In genomic region chr3:105806361-105806760, GRCh38 we compare ENCODE assay signal across 9 cellular contexts.
DNase-seq lines count a peak whose midpoint lies in the region; TF ChIP-seq lines count a peak whose summit lies in the region.
"Had no signal": no experiment of that assay in that cellular context is flagged by ENCODE, and none has a peak within 500 bp of the region (broad histone marks: within the 10 kb centered on the region; RNA-seq: fewer than 3 reads in every experiment).

No MANE protein-coding gene starts in this region.

- no peaks in the 10 kb centered on the region; the same call in none of the 2 replicates for H3K4me1 ChIP-seq in HEK293 (ENCODE audit: control insufficient read depth, insufficient read depth, low read length)
- H3K4me1 ChIP-seq in HAP-1, result peaks cover 8% of the 10 kb centered on the region; the same call in 1 of the 2 replicates

- H3K36me3 ChIP-seq in HEK293 (ENCODE audit: control insufficient read depth in 2 of 2, insufficient read depth in 1 of 2, low read length in 2 of 2) (no peaks in the 10 kb centered on the region), HAP-1 (replicated peaks) (no peaks in the 10 kb centered on the region)

- H3K27ac ChIP-seq in HEK293 (ENCODE audit: extremely low read depth, low read depth, low read length), result no peak overlapping the region

- CTCF ChIA-PET in HEK293 (lab: Yijun Ruan, JAX), result no interaction called here

- H3K4me3 ChIP-seq in HEK293 (ENCODE audit: low read depth, low read length) (no peak overlapping the region), foreskin fibroblast (ENCODE audit: low read depth in 1 of 2, low read length in 2 of 2) (no peak overlapping the region), HAP-1 (no peak overlapping the region)

- POLR2A ChIA-PET in HEK293 (lab: Yijun Ruan, JAX), result interaction anchor here (0.6 kb wide), 1 partner anchor 16 kb away, joined by 4 read pairs; no protein-coding TSS in a partner anchor

- DNase-seq in ACHN (peak; percentile 30), SW480 (ENCODE audit: low spot score) (peak; percentile 2), foreskin fibroblast (peak; percentile 54 to 72), occipital lobe (lab: John Stamatoyannopoulos, UW) (no peak), D341Med (ENCODE audit: low spot score) (no peak), HAP-1 (ENCODE audit: low spot score in 2 of 2) (no peak), germinal center (ENCODE audit: low spot score) (no peak)
- DNase-seq: NCI-H526 treated with DMSO at 0.1 percent for 48 hours had no signal

- H3K27me3 ChIP-seq in HAP-1 (ENCODE audit: low read depth), result no peaks in the 10 kb centered on the region

- H3K9me3 ChIP-seq in HEK293 (ENCODE audit: control insufficient read depth, insufficient read depth, low read depth, low read length), result no peaks in the 10 kb centered on the region
- no peaks in the 10 kb centered on the region for H3K9me3 ChIP-seq in HAP-1

- in situ Hi-C loops in ACHN (cut with HindIII; ENCODE audit: low pct_ligation_motif_present, low pct_unique_long_range_greater_than_20kb, low sequenced_read_pairs), result no loop called here
- in situ Hi-C loops in HAP-1 (cut with MboI; ENCODE audit: low sequenced_read_pairs), result no loop called here

- TF ChIP-seq CTCF in HEK293 (tag by site-specific recombination; IDR thresholded peaks at IDR 0.05), result no peak
- TF ChIP-seq CTCF in foreskin fibroblast (IDR thresholded peaks at IDR 0.05; ENCODE audit: low read depth, low read length), result no peak

TF ChIP-seq in HEK293, 187 proteins besides CTCF, POLR2A, EP300 and RAD21:
- TF ChIP-seq GLIS1 (tag by site-specific recombination; IDR thresholded peaks at IDR 0.05), result peak; percentile 47
- no peak for TF ChIP-seq OSR2 (tag by site-specific recombination; IDR thresholded peaks at IDR 0.05)
- no peak for TF ChIP-seq ZNF555 (tag by site-specific recombination; conservative IDR thresholded peaks at IDR 0.05)

Comparison
In these comparisons a context has a peak if more than half of its experiments do, and no peak if none do; other contexts are left out.
1. DNase-seq: peak in ACHN (single experiment), SW480 (single experiment) and foreskin fibroblast (2 of 2); none in occipital lobe (single experiment), D341Med (single experiment), HAP-1 (0 of 2) and germinal center (single experiment).